ENCODE assay signal across 24 cellular contexts in the genomic region with DNA sequence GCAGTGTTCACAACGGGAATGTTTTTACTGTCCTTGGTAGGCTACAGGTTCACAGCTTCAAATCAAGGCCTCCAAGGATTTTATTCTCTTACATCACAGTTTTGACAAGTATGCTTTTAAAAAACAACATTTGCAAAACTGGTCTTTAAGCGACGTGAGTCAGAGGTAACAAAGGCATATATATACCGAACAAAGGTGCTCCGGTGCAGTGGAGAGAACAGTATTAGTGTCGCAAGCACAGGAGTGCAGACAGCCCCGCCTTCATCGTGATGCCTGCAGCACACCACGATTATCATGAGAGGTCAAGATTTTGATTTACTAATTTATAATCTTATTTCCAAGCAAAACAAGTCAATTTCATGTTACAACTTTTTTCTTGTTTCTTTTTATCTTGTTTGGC.
"Had no signal": no experiment of that assay in that cellular context is flagged by ENCODE, and none has a peak within 500 bp of the region (broad histone marks: within the 10 kb centered on the region; RNA-seq: fewer than 3 reads in every experiment).

No MANE protein-coding gene starts in this region.

- H3K36me3 Mint-ChIP-seq: activated naive CD4-positive, alpha-beta T cell treated with anti-CD3 and anti-CD28 coated beads, Interleukin-2, amount 50 U/mL, for 72 hours; memory B cell had no signal

- H3K36me3 ChIP-seq: right lobe of liver, SJSA1 had no signal

- DNase-seq: activated B cell treated with CpG ODN at 0.5 μM for 24 hours; activated CD4-positive, alpha-beta T cell treated with anti-CD3 and anti-CD28 coated beads, Interleukin-2, amount 50 U/mL, for 1 hour; activated CD8-positive, alpha-beta T cell treated with anti-CD3 and anti-CD28 coated beads for 36 hours; activated naive CD4-positive, alpha-beta T cell; activated T-cell treated with anti-CD3 and anti-CD28 coated beads, Interleukin-2, amount 50 U/mL, for 48 hours; dermis blood vessel endothelial cell; effector CD4-positive, alpha-beta T cell; foreskin melanocyte; kidney; left colon; midbrain; naive thymus-derived CD4-positive, alpha-beta T cell; right lobe of liver; stimulated activated CD4-positive, alpha-beta T cell treated with anti-CD3 and anti-CD28 coated beads, Interleukin-12 subunit alpha, Interleukin-12 subunit beta, amount 100 ng/mL, for 4 hours; stimulated activated CD4-positive, alpha-beta T cell treated with anti-CD3 and anti-CD28 coated beads, Interleukin-4, amount 100 ng/mL, for 1 hour; stimulated activated naive CD8-positive, alpha-beta T cell treated with anti-CD3 and anti-CD28 coated beads, Interleukin-15, amount 100 ng/mL, for 72 hours; T-helper 2 cell had no signal

- ATAC-seq: activated CD8-positive, alpha-beta T cell treated with anti-CD3 and anti-CD28 coated beads for 36 hours; activated naive CD4-positive, alpha-beta T cell treated with anti-CD3 and anti-CD28 coated beads, Interleukin-2, amount 50 U/mL, for 72 hours; left colon; naive thymus-derived CD4-positive, alpha-beta T cell; right lobe of liver; stimulated activated naive CD8-positive, alpha-beta T cell treated with anti-CD3 and anti-CD28 coated beads, Interleukin-15, amount 100 ng/mL, for 72 hours had no signal

- H3K4me3 ChIP-seq: right lobe of liver, SJSA1, tibial nerve had no signal

- H3K9me3 Mint-ChIP-seq: activated B cell treated with CpG ODN at 0.5 μM for 24 hours; activated CD8-positive, alpha-beta T cell treated with anti-CD3 and anti-CD28 coated beads for 36 hours; activated naive CD4-positive, alpha-beta T cell treated with anti-CD3 and anti-CD28 coated beads, Interleukin-2, amount 50 U/mL, for 72 hours; activated T-helper 2 cell treated with anti-CD3 and anti-CD28 coated beads, Interferon-gamma antibody, Interleukin-2, Interleukin-4, amounts not matched to agents 10 μg/mL and 5 μg/mL and 100 μg/mL, durations not matched to agents 14 hours and 24 hours and 36 hours; central memory CD8-positive, alpha-beta T cell; memory B cell; naive thymus-derived CD4-positive, alpha-beta T cell; neural crest cell; stimulated activated naive CD8-positive, alpha-beta T cell treated with anti-CD3 and anti-CD28 coated beads, Interleukin-15, amount 100 ng/mL, for 72 hours had no signal

- H3K9me3 ChIP-seq: right lobe of liver, SJSA1, tibial nerve had no signal

- H3K4me3 Mint-ChIP-seq: activated B cell treated with CpG ODN at 0.5 μM for 24 hours; activated CD8-positive, alpha-beta T cell treated with anti-CD3 and anti-CD28 coated beads for 36 hours; central memory CD8-positive, alpha-beta T cell; memory B cell; naive thymus-derived CD4-positive, alpha-beta T cell; neural crest cell; stimulated activated naive CD8-positive, alpha-beta T cell treated with anti-CD3 and anti-CD28 coated beads, Interleukin-15, amount 100 ng/mL, for 72 hours had no signal

- H3K27ac Mint-ChIP-seq: activated B cell treated with CpG ODN at 0.5 μM for 24 hours; activated CD8-positive, alpha-beta T cell treated with anti-CD3 and anti-CD28 coated beads for 36 hours; activated naive CD4-positive, alpha-beta T cell treated with anti-CD3 and anti-CD28 coated beads, Interleukin-2, amount 50 U/mL, for 72 hours; activated T-helper 2 cell treated with anti-CD3 and anti-CD28 coated beads, Interferon-gamma antibody, Interleukin-2, Interleukin-4, amounts not matched to agents 10 μg/mL and 5 μg/mL and 100 μg/mL, durations not matched to agents 14 hours and 24 hours and 36 hours; memory B cell; naive thymus-derived CD4-positive, alpha-beta T cell; stimulated activated naive CD8-positive, alpha-beta T cell treated with anti-CD3 and anti-CD28 coated beads, Interleukin-15, amount 100 ng/mL, for 72 hours had no signal

- H3K4me1 Mint-ChIP-seq: activated B cell treated with CpG ODN at 0.5 μM for 24 hours; central memory CD8-positive, alpha-beta T cell; memory B cell had no signal

- H3K27me3 ChIP-seq: right lobe of liver, SJSA1, tibial nerve had no signal

- H3K27me3 Mint-ChIP-seq: activated B cell treated with CpG ODN at 0.5 μM for 24 hours; activated CD8-positive, alpha-beta T cell treated with anti-CD3 and anti-CD28 coated beads for 36 hours; central memory CD8-positive, alpha-beta T cell; memory B cell; naive thymus-derived CD4-positive, alpha-beta T cell; stimulated activated naive CD8-positive, alpha-beta T cell treated with anti-CD3 and anti-CD28 coated beads, Interleukin-15, amount 100 ng/mL, for 72 hours had no signal

- H3K4me1 ChIP-seq: right lobe of liver, SJSA1 had no signal

- H3K27ac ChIP-seq: right lobe of liver, SJSA1 had no signal
